ENCODE assay signal across 8 cellular contexts in the genomic region with DNA sequence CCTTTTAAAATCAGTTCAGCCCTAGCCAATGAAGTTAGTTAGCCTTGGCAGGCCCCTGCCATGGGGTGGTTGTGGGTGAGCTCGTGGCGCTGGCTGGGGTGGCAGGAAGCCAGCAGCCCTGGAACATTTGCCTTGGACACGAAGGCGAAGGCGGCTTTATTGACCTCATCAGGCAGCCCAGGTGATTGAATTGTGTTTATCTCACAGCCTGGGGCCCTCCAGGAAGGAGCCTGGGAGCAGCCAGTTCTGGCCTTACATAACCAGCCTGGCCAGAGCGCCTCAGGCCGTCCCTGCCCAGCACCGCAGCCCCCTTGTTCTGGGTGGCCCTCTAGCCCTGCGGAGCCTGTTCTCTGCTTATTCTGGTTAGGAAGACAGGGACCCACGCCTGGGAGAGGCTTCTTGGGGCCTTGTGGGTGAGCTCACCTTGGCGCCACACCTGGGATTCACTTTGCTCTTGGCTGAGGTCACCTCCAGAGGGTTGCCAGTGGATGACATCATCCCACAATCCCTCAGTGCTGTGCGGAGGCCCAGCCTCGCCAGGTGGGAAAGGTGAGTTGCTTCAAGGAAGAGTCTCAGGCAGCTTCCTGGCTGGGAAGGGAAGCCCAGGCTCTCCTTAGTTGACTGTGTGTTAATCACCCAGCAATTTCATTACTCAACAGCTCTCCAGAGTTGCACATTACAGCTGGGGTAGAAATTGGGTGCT. TPM values are rescaled to one million over a fixed set of nuclear protein-coding genes. Genes with fewer than 3 reads are reported as not detected.
A peak's percentile ranks its signal among the peaks of the same experiment; 100 is the strongest.
DNase-seq lines count a peak whose midpoint lies in the region; ATAC-seq, FAIRE-seq and TF ChIP-seq lines count a peak whose summit lies in the region.

No MANE protein-coding gene starts in this region.

- H3K36me3 ChIP-seq in colonic mucosa (peaks cover 3% of the 10 kb centered on the region), mesendoderm (ENCODE audit: control insufficient read depth, insufficient read depth, low read length) (no peaks in the 10 kb centered on the region)

- H3K4me1 ChIP-seq in colonic mucosa, result peaks cover 19% of the 10 kb centered on the region
- peaks cover 3% of the 10 kb centered on the region for H3K4me1 ChIP-seq in mesendoderm (ENCODE audit: control insufficient read depth, low read depth, low read length)

- H3K27ac ChIP-seq in colonic mucosa, result peak overlapping the region; percentile 95
- H3K27ac ChIP-seq in mesendoderm (ENCODE audit: low read depth, low read length), result peak overlapping the region; percentile 32

- no peaks in the 10 kb centered on the region for H3K79me1 ChIP-seq in mesendoderm (ENCODE audit: low read length)

- H2BK15ac ChIP-seq in mesendoderm (replicated peaks; ENCODE audit: low read depth), result no peak overlapping the region

- no peak overlapping the region for H3K18ac ChIP-seq in mesendoderm (ENCODE audit: low read length)

- no peak overlapping the region for H2BK5ac ChIP-seq in mesendoderm (ENCODE audit: low read length)

- no peaks in the 10 kb centered on the region for H3K79me2 ChIP-seq in mesendoderm (ENCODE audit: control insufficient read depth, insufficient read depth, low read length)

- DNase-seq in A172 (ENCODE audit: low spot score) (peak; percentile 67), NCI-H1092 (lab: John Stamatoyannopoulos, UW) (peak; percentile 4), colonic mucosa (peak; percentile 90), mesendoderm (peak; percentile 93), NCI-H526 (lab: John Stamatoyannopoulos, UW) (no peak), D721Med (ENCODE audit: insufficient read length, low spot score) (no peak)
- no peak for DNase-seq in stimulated activated CD4-positive, alpha-beta T cell treated with anti-CD3 and anti-CD28 coated beads, Interleukin-4, amount 100 ng/mL, for 4 hours

- no peak overlapping the region for H3K23ac ChIP-seq in mesendoderm (ENCODE audit: low read length)

- H4K5ac ChIP-seq in mesendoderm (ENCODE audit: low read length), result no peak overlapping the region

- H3K4me2 ChIP-seq in mesendoderm (ENCODE audit: low read length), result no peak overlapping the region

- no peak overlapping the region for H4K8ac ChIP-seq in mesendoderm (ENCODE audit: low read depth, low read length)

- H3K56ac ChIP-seq in mesendoderm (ENCODE audit: low read length), result peak overlapping the region; percentile 22

- H3K9ac ChIP-seq in colonic mucosa (ENCODE audit: low read depth in 2 of 2, low read length in 2 of 2) (peak overlapping the region; percentile 36 to 91), mesendoderm (ENCODE audit: low read length) (no peak overlapping the region)

- no peak for FAIRE-seq in D721Med (lab: Jason Lieb, UNC)

- intact Hi-C loops in colonic mucosa (cut with DNase I), result loop anchor here (5.0 kb wide), 1 partner anchor 132 kb away; a partner anchor contains a TSS

- no peak for ATAC-seq in HG03354 (IDR thresholded peaks at IDR 0.05; ENCODE audit: poor library complexity, severe bottlenecking, unreplicated experiment)

- H3K9me3 ChIP-seq in colonic mucosa, result no peaks in the 10 kb centered on the region

- H3K4me3 ChIP-seq in colonic mucosa, result no peak overlapping the region
- no peak overlapping the region for H3K4me3 ChIP-seq in mesendoderm (ENCODE audit: low read length)

- WGBS in mesendoderm (ENCODE audit: extremely low coverage, insufficient coverage, low lambda C conversion rate), result no CpG with 5 or more reads among the region's 13 CpGs

- no peak overlapping the region for H2BK120ac ChIP-seq in mesendoderm (ENCODE audit: low read depth, low read length)

- TF ChIP-seq CTCF in colonic mucosa (IDR thresholded peaks at IDR 0.05) (no peak), D721Med (IDR thresholded peaks at IDR 0.05; ENCODE audit: insufficient read depth, missing control alignments) (no peak)

- no peaks in the 10 kb centered on the region for H3K27me3 ChIP-seq in colonic mucosa
- H3K27me3 ChIP-seq in mesendoderm (ENCODE audit: insufficient read depth, low read length, poor library complexity), result no peaks in the 10 kb centered on the region

- no peak overlapping the region for H3K4ac ChIP-seq in mesendoderm (ENCODE audit: low read depth, low read length)

- no peak overlapping the region for H2AK5ac ChIP-seq in mesendoderm (ENCODE audit: low read length)

RNA-seq across cellular contexts. Expression of a gene that starts 54.4 kb away (rescaled TPM):
- 187 and 205 TPM in 2 replicates for total RNA-seq in A172 (2014; rRNA removed; shearing (Covaris generic))
- 10 to 100 TPM; 26.6 to 50.6 TPM for total RNA-seq in colonic mucosa
- polyA plus RNA-seq in mesendoderm (2013, experiment 1 of 2), result 99.4 TPM
- 101 TPM for polyA plus RNA-seq in mesendoderm (2013, experiment 2 of 2)

Comparison
In these comparisons a context has a peak if more than half of its experiments do, and no peak if none do; other contexts are left out.
1. DNase-seq: peak in A172 (single experiment), NCI-H1092 (single experiment), colonic mucosa (single experiment) and mesendoderm (single experiment); none in stimulated activated CD4-positive, alpha-beta T cell treated with anti-CD3 and anti-CD28 coated beads, Interleukin-4, amount 100 ng/mL, for 4 hours (0 of 2), NCI-H526 (0 of 2) and D721Med (single experiment).